Comparison of ENCODE assay signal across 24 cellular contexts in the genomic region with DNA sequence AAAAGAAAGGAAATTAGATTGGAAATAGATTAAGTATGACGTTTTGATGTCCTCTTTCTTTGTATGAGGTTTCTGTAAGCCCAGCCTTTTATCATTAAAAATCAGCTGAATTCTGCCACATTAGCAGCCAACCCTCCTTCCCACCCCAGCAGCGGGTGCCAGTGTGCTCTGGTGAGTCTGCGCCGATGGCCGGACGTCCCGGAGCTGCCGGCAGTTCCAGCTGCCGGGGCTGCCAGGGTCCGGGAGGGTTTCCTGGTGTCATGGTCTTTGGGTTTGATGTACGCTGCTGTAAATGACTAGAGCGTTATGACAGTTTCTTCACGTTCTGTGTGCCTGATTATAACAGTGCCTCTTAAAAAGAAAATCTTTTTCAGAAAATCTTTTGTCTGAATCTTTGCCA.
"Had no signal": no experiment of that assay in that cellular context is flagged by ENCODE, and none has a peak within 500 bp of the region (broad histone marks: within the 10 kb centered on the region; RNA-seq: fewer than 3 reads in every experiment).

No MANE protein-coding gene starts in this region.

- ATAC-seq: activated CD4-positive, CD25-positive, alpha-beta regulatory T cell treated with anti-CD3 and anti-CD28 coated beads, Interleukin-2, amount 50 U/mL, for 24 hours; activated CD8-positive, alpha-beta T cell treated with anti-CD3 and anti-CD28 coated beads for 36 hours; activated naive CD4-positive, alpha-beta T cell treated with anti-CD3 and anti-CD28 coated beads, Interleukin-2, amount 50 U/mL, for 72 hours; activated T-helper 17 cell treated with anti-CD3 and anti-CD28 coated beads, Interleukin-2, amount 50 U/mL, for 72 hours; gastroesophageal sphincter had no signal

- H3K4me1 Mint-ChIP-seq: activated naive CD4-positive, alpha-beta T cell treated with anti-CD3 and anti-CD28 coated beads, Interleukin-2, amount 10 ng/mL, durations not matched to agents 7 days and 5 days; activated T-helper 17 cell treated with anti-CD3 and anti-CD28 coated beads, Interleukin-2, amount 50 U/mL, for 72 hours had no signal

- DNase-seq: activated B cell treated with CpG ODN at 0.5 μM for 24 hours; activated CD4-positive, alpha-beta T cell treated with anti-CD3 and anti-CD28 coated beads for 48 hours; activated CD4-positive, alpha-beta T cell treated with anti-CD3 and anti-CD28 coated beads, Interleukin-2, amount 50 U/mL, for 1 hour; activated CD4-positive, alpha-beta T cell treated with anti-CD3 and anti-CD28 coated beads, Interleukin-2, amount 50 U/mL, for 48 hours; activated CD8-positive, alpha-beta memory T cell treated with anti-CD3 and anti-CD28 coated beads for 24 hours; activated CD8-positive, alpha-beta memory T cell treated with anti-CD3 and anti-CD28 coated beads, Interleukin-2, amount 50 U/mL, for 4 hours; activated CD8-positive, alpha-beta T cell treated with anti-CD3 and anti-CD28 coated beads for 36 hours; activated gamma-delta T cell; activated naive CD4-positive, alpha-beta T cell; activated naive CD4-positive, alpha-beta T cell treated with anti-CD3 and anti-CD28 coated beads, Interleukin-2, amount 10 ng/mL, durations not matched to agents 7 days and 5 days; activated naive CD8-positive, alpha-beta T cell treated with anti-CD3 and anti-CD28 coated beads, Interleukin-2, amount 10 ng/mL, durations not matched to agents 7 days and 5 days; central memory CD4-positive, alpha-beta T cell; cerebellar nuclear complex; colonic mucosa; effector CD8-positive, alpha-beta T cell; esophagus squamous epithelium; foreskin melanocyte; T-helper 9 cell; WERI-Rb-1 had no signal

- H3K27me3 Mint-ChIP-seq: activated B cell treated with CpG ODN at 0.5 μM for 24 hours; activated CD8-positive, alpha-beta T cell treated with anti-CD3 and anti-CD28 coated beads for 36 hours; activated naive CD4-positive, alpha-beta T cell treated with anti-CD3 and anti-CD28 coated beads, Interleukin-2, amount 10 ng/mL, durations not matched to agents 7 days and 5 days; activated naive CD8-positive, alpha-beta T cell treated with anti-CD3 and anti-CD28 coated beads, Interleukin-2, amount 10 ng/mL, durations not matched to agents 7 days and 5 days; activated T-helper 17 cell treated with anti-CD3 and anti-CD28 coated beads, Interleukin-2, amount 50 U/mL, for 72 hours; brain had no signal

- H3K9me3 Mint-ChIP-seq: activated B cell treated with CpG ODN at 0.5 μM for 24 hours; activated CD8-positive, alpha-beta T cell treated with anti-CD3 and anti-CD28 coated beads for 36 hours; activated naive CD4-positive, alpha-beta T cell treated with anti-CD3 and anti-CD28 coated beads, Interleukin-2, amount 10 ng/mL, durations not matched to agents 7 days and 5 days; activated naive CD4-positive, alpha-beta T cell treated with anti-CD3 and anti-CD28 coated beads, Interleukin-2, amount 50 U/mL, for 72 hours; activated naive CD8-positive, alpha-beta T cell treated with anti-CD3 and anti-CD28 coated beads, Interleukin-2, amount 10 ng/mL, durations not matched to agents 7 days and 5 days; activated T-helper 17 cell treated with anti-CD3 and anti-CD28 coated beads, Interleukin-2, amount 50 U/mL, for 72 hours; brain had no signal

- H3K4me3 Mint-ChIP-seq: activated B cell treated with CpG ODN at 0.5 μM for 24 hours; activated CD8-positive, alpha-beta T cell treated with anti-CD3 and anti-CD28 coated beads for 36 hours; activated naive CD4-positive, alpha-beta T cell treated with anti-CD3 and anti-CD28 coated beads, Interleukin-2, amount 10 ng/mL, durations not matched to agents 7 days and 5 days; activated naive CD8-positive, alpha-beta T cell treated with anti-CD3 and anti-CD28 coated beads, Interleukin-2, amount 10 ng/mL, durations not matched to agents 7 days and 5 days; activated T-helper 17 cell treated with anti-CD3 and anti-CD28 coated beads, Interleukin-2, amount 50 U/mL, for 72 hours; brain had no signal

- H3K27ac Mint-ChIP-seq: activated B cell treated with CpG ODN at 0.5 μM for 24 hours; activated CD8-positive, alpha-beta T cell treated with anti-CD3 and anti-CD28 coated beads for 36 hours; activated naive CD8-positive, alpha-beta T cell treated with anti-CD3 and anti-CD28 coated beads, Interleukin-2, amount 10 ng/mL, durations not matched to agents 7 days and 5 days; activated T-helper 17 cell treated with anti-CD3 and anti-CD28 coated beads, Interleukin-2, amount 50 U/mL, for 72 hours had no signal
